In the genomic region with DNA sequence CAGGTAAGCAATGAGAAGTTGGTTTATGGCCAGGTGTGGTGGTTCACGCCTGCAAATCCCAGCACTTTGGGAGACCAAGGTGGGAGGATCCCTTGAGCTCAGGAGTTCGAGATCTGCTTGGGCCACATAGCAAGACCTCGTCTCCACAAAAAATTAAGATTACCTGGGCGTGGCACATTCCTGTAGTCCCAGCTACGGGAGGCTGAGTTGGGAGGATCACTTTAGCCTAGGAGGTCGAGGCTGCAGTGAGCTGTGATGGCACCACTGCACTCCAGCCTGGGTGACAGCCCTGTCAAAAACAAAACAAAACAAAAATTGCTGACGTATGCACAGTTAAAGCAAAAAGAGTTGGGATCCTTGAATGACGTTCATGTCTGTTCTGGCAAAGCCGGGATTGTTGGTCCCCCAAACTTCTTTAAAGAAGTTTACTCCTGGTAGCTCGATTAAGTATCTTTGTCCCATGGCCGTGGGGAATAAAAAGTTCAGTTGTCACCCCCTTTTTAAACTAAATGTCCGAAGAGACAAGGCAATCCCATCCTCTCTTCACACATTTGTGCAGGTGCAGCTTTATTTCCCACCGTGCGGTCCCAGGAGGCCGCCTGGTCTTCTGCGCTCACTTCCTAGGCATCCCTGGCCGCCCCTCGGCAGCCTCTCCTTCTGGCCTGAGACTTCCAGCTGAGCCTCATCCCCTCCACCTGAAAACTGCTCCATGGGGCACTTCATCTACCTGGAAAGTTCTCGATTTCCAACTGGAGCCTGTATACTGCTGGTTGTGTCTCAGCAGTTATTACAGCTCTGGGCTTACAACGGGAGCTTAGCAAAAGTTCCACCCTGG, we compare ENCODE assay signal across 8 cellular contexts. TPM values are rescaled to one million over a fixed set of nuclear protein-coding genes. Genes with fewer than 3 reads are reported as not detected.
DNase-seq lines count a peak whose midpoint lies in the region; ATAC-seq and TF ChIP-seq lines count a peak whose summit lies in the region.

No MANE protein-coding gene starts in this region.

- WGBS in esophagus squamous epithelium, 2 donors = 40 to 48% methylated on average over 19 to 20 of the region's 20 CpGs

- peak overlapping the region; percentile 92 for H3K4me3 Mint-ChIP-seq in HFFc6

- H3K4me1 ChIP-seq in SJCRH30 = peaks cover 2% of the 10 kb centered on the region
- H3K4me1 ChIP-seq in esophagus squamous epithelium = peaks cover 19 to 47% (median 23%) of the 10 kb centered on the region in 3 donors
- H3K4me1 ChIP-seq in neutrophil (ENCODE audit: control insufficient read depth in 1 of 2, insufficient read depth in 1 of 2, low read depth in 1 of 2, low read length in 1 of 2) = peaks cover 24 to 49% of the 10 kb centered on the region in 2 experiments

- H3K9me3 Mint-ChIP-seq in HFFc6 = no peaks in the 10 kb centered on the region

- H3K9me3 ChIP-seq in SJCRH30 (replicated peaks) (no peaks in the 10 kb centered on the region), esophagus squamous epithelium (no peaks in the 10 kb centered on the region), neutrophil (no peaks in the 10 kb centered on the region)

- TF ChIP-seq CTCF in HFFc6 (IDR thresholded peaks at IDR 0.05) (no peak), esophagus squamous epithelium (IDR thresholded peaks at IDR 0.05) (no peak), neutrophil (IDR thresholded peaks at IDR 0.05) (no peak)

- H3K27ac ChIP-seq in SJCRH30 = peak overlapping the region; percentile 90
- peak overlapping the region; percentile 95 to 98 (median 95) for H3K27ac ChIP-seq in esophagus squamous epithelium
- peak overlapping the region; percentile 96 for H3K27ac ChIP-seq in neutrophil

- intact Hi-C loops in esophagus squamous epithelium (cut with DNase I) = no loop called here

- H3K36me3 Mint-ChIP-seq in HFFc6 (ENCODE audit: low read depth) = peaks cover 4% of the 10 kb centered on the region; the same call in 1 of the 2 replicates

- H3K36me3 ChIP-seq in SJCRH30 = peaks cover 4% of the 10 kb centered on the region; the same call in 1 of the 2 replicates
- no peaks in the 10 kb centered on the region for H3K36me3 ChIP-seq in esophagus squamous epithelium
- no peaks in the 10 kb centered on the region for H3K36me3 ChIP-seq in neutrophil

- DNase-seq in HFFc6 (no peak), SJCRH30 (peak in 1 of 2 experiments; percentile 37), esophagus squamous epithelium (lab: John Stamatoyannopoulos, UW) (no peak), NCI-H2107 (lab: John Stamatoyannopoulos, UW) (no peak), UCSD-AML1 (lab: John Stamatoyannopoulos, UW; ENCODE audit: unreplicated experiment) (no peak), DMS153 treated with DMSO at 0.1 percent for 48 hours (lab: John Stamatoyannopoulos, UW; ENCODE audit: unreplicated experiment) (no peak)

- H3K27me3 ChIP-seq in SJCRH30 (no peaks in the 10 kb centered on the region), esophagus squamous epithelium (no peaks in the 10 kb centered on the region), neutrophil (no peaks in the 10 kb centered on the region)

- H3K4me3 ChIP-seq in SJCRH30 (peak overlapping the region; percentile 86), esophagus squamous epithelium (peak overlapping the region; percentile 85 to 99 (median 96)), neutrophil (ENCODE audit: low read depth in 1 of 2, low read length in 1 of 2) (peak overlapping the region; percentile 93 to 94)

- ATAC-seq in GM18508 (IDR thresholded peaks at IDR 0.05; ENCODE audit: insufficient read depth, unreplicated experiment) = peak; percentile 1

- no peaks in the 10 kb centered on the region for H3K27me3 Mint-ChIP-seq in HFFc6 (ENCODE audit: insufficient read depth)

- peak overlapping the region; percentile 90 for H3K27ac Mint-ChIP-seq in HFFc6

- no peak for TF ChIP-seq POLR2A in esophagus squamous epithelium (IDR thresholded peaks at IDR 0.05)

- H3K4me1 Mint-ChIP-seq in HFFc6 (ENCODE audit: low read depth) = peaks cover 30% of the 10 kb centered on the region

RNA-seq across cellular contexts. Expression of gene SPOPL, which starts 0.8 kb away (rescaled TPM):
- total RNA-seq in HFFc6 (2021; fragmentation: NEBNext Ultra II Directional; extraction: Animal tissue kit (Norgen Biotek cat#: 25700)) = 10 to 100 TPM in 4 of 6 experiments, 1 to 10 TPM in 2; 9.5 to 13.6 (median 12.3) TPM
- 21.3 TPM in 2 replicates for total RNA-seq in SJCRH30 (2014; rRNA removed; shearing (Covaris generic))
- total RNA-seq in esophagus squamous epithelium = 10 to 100 TPM in 3 of 4 donors, 1 to 10 TPM in 1; 8.4 to 21.2 (median 13.3) TPM
